In genomic region chr14:64394973-64395633, GRCh38 we compare ENCODE assay signal across 1 cellular context.
TF ChIP-seq lines count a peak whose summit lies in the region.

No MANE protein-coding gene starts in this region.

TF ChIP-seq in H1, 55 proteins besides CTCF, POLR2A, EP300 and RAD21:
- TF ChIP-seq CHD2 (IDR thresholded peaks at IDR 0.05; ENCODE audit: low read length) (no peak), MAFK (IDR thresholded peaks at IDR 0.05; ENCODE audit: low read depth, low read length) (no peak), MAX (IDR thresholded peaks at IDR 0.05) (no peak), ZNF274 (IDR thresholded peaks at IDR 0.05; ENCODE audit: borderline replicate concordance, extremely low read depth, low read length) (no peak), SP2 (IDR thresholded peaks at IDR 0.05; ENCODE audit: low read length) (no peak), PHF8 (conservative IDR thresholded peaks at IDR 0.05; ENCODE audit: low read depth, low read length) (no peak), BCL11A (IDR thresholded peaks at IDR 0.05; ENCODE audit: low read depth in 2 of 2, low read length in 2 of 2) (no peak), CEBPB (IDR thresholded peaks at IDR 0.05; ENCODE audit: low read depth, low read length) (no peak), POU5F1 (IDR thresholded peaks at IDR 0.05; ENCODE audit: low read depth, low read length) (no peak), HDAC2 (IDR thresholded peaks at IDR 0.05; ENCODE audit: borderline replicate concordance in 1 of 2, low read depth in 2 of 2, low read length in 2 of 2) (no peak), RBBP5 (IDR thresholded peaks at IDR 0.05; ENCODE audit: borderline replicate concordance, low read depth, low read length) (no peak)
